27 cellular contexts compared by ENCODE assay signal in genomic region chr15:47965297-47965696, GRCh38.
"Had no signal": no experiment of that assay in that cellular context is flagged by ENCODE, and none has a peak within 500 bp of the region (broad histone marks: within the 10 kb centered on the region; RNA-seq: fewer than 3 reads in every experiment).

No MANE protein-coding gene starts in this region.

- ATAC-seq: gastroesophageal sphincter; heart left ventricle; left cardiac atrium; left lung; naive thymus-derived CD8-positive, alpha-beta T cell; right cardiac atrium; stimulated activated memory B cell treated with anti-CD40 and anti-IgM and Interleukin-4, amounts not matched to agents 10 μg/mL and 1 μg/mL and 100 μg/mL, for 72 hours; stimulated activated naive CD8-positive, alpha-beta T cell treated with anti-CD3 and anti-CD28 coated beads, Interleukin-15, Interleukin-2, amounts not matched to agents 100 U/mL and 50 U/mL, for 24 hours had no signal

- H3K4me2 ChIP-seq: hepatocyte had no signal

- H3K27ac ChIP-seq: dorsolateral prefrontal cortex, epithelial cell of prostate, gastroesophageal sphincter, heart left ventricle, hepatocyte, left lung, ovary, psoas muscle, sigmoid colon, testis, tibial artery had no signal

- H3K27me3 ChIP-seq: dorsolateral prefrontal cortex, gastroesophageal sphincter, heart left ventricle, hepatocyte, left lung, ovary, sigmoid colon, testis, tibial artery had no signal

- H3K9me3 ChIP-seq: gastroesophageal sphincter, heart left ventricle, left lung, ovary, psoas muscle, sigmoid colon, testis, tibial artery had no signal

- H3K9me3 Mint-ChIP-seq: nephron progenitor cell; stimulated activated memory B cell treated with anti-CD40 and anti-IgM and Interleukin-4, amounts not matched to agents 10 μg/mL and 1 μg/mL and 100 μg/mL, for 72 hours had no signal

- H3K36me3 ChIP-seq: gastroesophageal sphincter, heart left ventricle, left lung, ovary, sigmoid colon, tibial artery had no signal

- H3K27ac Mint-ChIP-seq: naive thymus-derived CD8-positive, alpha-beta T cell; nephron progenitor cell; stimulated activated memory B cell treated with anti-CD40 and anti-IgM and Interleukin-4, amounts not matched to agents 10 μg/mL and 1 μg/mL and 100 μg/mL, for 72 hours; type B pancreatic cell had no signal

- H2AFZ ChIP-seq: hepatocyte had no signal

- H3K4me3 ChIP-seq: dorsolateral prefrontal cortex, gastroesophageal sphincter, heart left ventricle, hepatocyte, left lung, ovary, psoas muscle, sigmoid colon, testis, tibial artery had no signal

- H3K36me3 Mint-ChIP-seq: stimulated activated memory B cell treated with anti-CD40 and anti-IgM and Interleukin-4, amounts not matched to agents 10 μg/mL and 1 μg/mL and 100 μg/mL, for 72 hours; type B pancreatic cell had no signal

- H3K79me2 ChIP-seq: hepatocyte had no signal

- H3K4me1 ChIP-seq: gastroesophageal sphincter, heart left ventricle, left lung, psoas muscle, sigmoid colon, testis, tibial artery had no signal

- DNase-seq: dorsolateral prefrontal cortex; effector CD4-positive, alpha-beta T cell; foreskin fibroblast; heart left ventricle; left cardiac atrium; left lung; mesenchymal stem cell; midbrain; naive thymus-derived CD8-positive, alpha-beta T cell; nephron progenitor cell; occipital lobe; ovary; posterior cingulate gyrus; psoas muscle; right cardiac atrium; sigmoid colon; stimulated activated CD4-positive, alpha-beta T cell treated with anti-CD3 and anti-CD28 coated beads, Interleukin-2, amount 100 ng/mL, for 24 hours; stimulated activated CD4-positive, alpha-beta T cell treated with anti-CD3 and anti-CD28 coated beads, Interleukin-4, amount 100 ng/mL, for 24 hours; stimulated activated naive CD8-positive, alpha-beta T cell treated with anti-CD3 and anti-CD28 coated beads, Interleukin-15, Interleukin-2, amounts not matched to agents 100 U/mL and 50 U/mL, for 24 hours; substantia nigra; testis; tibial artery had no signal

- H3K4me3 Mint-ChIP-seq: naive thymus-derived CD8-positive, alpha-beta T cell; nephron progenitor cell; stimulated activated memory B cell treated with anti-CD40 and anti-IgM and Interleukin-4, amounts not matched to agents 10 μg/mL and 1 μg/mL and 100 μg/mL, for 72 hours; type B pancreatic cell had no signal
